Comparison of ENCODE assay signal across 1 cellular context in the genomic region with DNA sequence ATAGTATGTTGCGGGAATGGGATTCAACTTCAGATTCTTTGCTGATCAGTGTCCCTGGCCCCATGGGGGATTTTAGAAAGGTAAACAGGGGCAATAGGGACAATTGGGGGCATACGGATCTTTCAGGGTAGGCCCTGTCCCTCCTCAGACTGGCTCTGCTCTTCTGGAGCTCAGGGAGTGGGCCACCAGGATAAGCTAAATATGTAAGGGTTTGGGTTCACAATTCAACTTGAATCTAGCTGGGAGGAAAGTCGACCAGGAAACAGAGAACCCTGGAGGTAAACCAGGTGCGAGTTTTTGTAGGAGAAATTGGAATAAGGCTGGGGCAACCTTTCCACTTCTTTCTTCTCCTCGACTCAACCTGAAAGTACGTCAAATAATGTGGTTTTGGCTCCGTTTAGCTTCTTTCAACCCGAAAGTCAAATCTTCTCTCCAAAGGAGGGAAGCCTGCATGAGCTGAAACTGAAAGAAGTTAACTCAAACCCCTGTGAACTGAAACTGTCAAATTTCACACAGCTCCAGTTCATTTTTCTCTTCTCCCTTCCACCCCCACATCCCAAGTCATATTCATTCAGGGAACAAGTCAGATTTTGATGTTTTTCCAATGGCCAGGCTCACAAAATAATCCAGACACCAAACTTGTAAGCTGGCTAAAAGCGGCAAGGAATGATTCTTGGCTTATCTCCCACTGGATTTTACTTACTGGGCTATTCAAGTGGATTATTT.
TF ChIP-seq lines count a peak whose summit lies in the region.

No MANE protein-coding gene starts in this region.

TF ChIP-seq in GM12878, 131 proteins besides CTCF, POLR2A, EP300 and RAD21 (continued from another document and continues in another):
- TF ChIP-seq, protein P1, sequence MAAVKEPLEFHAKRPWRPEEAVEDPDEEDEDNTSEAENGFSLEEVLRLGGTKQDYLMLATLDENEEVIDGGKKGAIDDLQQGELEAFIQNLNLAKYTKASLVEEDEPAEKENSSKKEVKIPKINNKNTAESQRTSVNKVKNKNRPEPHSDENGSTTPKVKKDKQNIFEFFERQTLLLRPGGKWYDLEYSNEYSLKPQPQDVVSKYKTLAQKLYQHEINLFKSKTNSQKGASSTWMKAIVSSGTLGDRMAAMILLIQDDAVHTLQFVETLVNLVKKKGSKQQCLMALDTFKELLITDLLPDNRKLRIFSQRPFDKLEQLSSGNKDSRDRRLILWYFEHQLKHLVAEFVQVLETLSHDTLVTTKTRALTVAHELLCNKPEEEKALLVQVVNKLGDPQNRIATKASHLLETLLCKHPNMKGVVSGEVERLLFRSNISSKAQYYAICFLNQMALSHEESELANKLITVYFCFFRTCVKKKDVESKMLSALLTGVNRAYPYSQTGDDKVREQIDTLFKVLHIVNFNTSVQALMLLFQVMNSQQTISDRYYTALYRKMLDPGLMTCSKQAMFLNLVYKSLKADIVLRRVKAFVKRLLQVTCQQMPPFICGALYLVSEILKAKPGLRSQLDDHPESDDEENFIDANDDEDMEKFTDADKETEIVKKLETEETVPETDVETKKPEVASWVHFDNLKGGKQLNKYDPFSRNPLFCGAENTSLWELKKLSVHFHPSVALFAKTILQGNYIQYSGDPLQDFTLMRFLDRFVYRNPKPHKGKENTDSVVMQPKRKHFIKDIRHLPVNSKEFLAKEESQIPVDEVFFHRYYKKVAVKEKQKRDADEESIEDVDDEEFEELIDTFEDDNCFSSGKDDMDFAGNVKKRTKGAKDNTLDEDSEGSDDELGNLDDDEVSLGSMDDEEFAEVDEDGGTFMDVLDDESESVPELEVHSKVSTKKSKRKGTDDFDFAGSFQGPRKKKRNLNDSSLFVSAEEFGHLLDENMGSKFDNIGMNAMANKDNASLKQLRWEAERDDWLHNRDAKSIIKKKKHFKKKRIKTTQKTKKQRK (IDR thresholded peaks at IDR 0.05; ENCODE audit: low read depth, low read length), result no peak
- peak; percentile 42; the same call in 1 of the 2 replicates for TF ChIP-seq JUND (IDR thresholded peaks at IDR 0.05; ENCODE audit: low read depth, low read length)
- TF ChIP-seq GABPA (IDR thresholded peaks at IDR 0.05; ENCODE audit: low read depth), result peak; percentile 53
- TF ChIP-seq PAX5 (IDR thresholded peaks at IDR 0.05; ENCODE audit: borderline replicate concordance, low read depth, low read length), result peak; percentile 84; the same call in 1 of the 2 replicates
- TF ChIP-seq HDAC6 (IDR thresholded peaks at IDR 0.05; ENCODE audit: unreplicated experiment), result no peak
- no peak for TF ChIP-seq NR2C2 (IDR thresholded peaks at IDR 0.05; ENCODE audit: borderline replicate concordance, control insufficient read depth, insufficient read length, low read depth)
- TF ChIP-seq TARDBP (IDR thresholded peaks at IDR 0.05; ENCODE audit: borderline replicate concordance), result no peak
- TF ChIP-seq RFX5 (IDR thresholded peaks at IDR 0.05; ENCODE audit: low read depth, low read length), result no peak
- TF ChIP-seq CHD1 (IDR thresholded peaks at IDR 0.05; ENCODE audit: low read depth, low read length), result no peak
- TF ChIP-seq, protein P2, sequence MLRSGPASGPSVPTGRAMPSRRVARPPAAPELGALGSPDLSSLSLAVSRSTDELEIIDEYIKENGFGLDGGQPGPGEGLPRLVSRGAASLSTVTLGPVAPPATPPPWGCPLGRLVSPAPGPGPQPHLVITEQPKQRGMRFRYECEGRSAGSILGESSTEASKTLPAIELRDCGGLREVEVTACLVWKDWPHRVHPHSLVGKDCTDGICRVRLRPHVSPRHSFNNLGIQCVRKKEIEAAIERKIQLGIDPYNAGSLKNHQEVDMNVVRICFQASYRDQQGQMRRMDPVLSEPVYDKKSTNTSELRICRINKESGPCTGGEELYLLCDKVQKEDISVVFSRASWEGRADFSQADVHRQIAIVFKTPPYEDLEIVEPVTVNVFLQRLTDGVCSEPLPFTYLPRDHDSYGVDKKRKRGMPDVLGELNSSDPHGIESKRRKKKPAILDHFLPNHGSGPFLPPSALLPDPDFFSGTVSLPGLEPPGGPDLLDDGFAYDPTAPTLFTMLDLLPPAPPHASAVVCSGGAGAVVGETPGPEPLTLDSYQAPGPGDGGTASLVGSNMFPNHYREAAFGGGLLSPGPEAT (IDR thresholded peaks at IDR 0.05; ENCODE audit: low read depth), result peak; percentile 99
- TF ChIP-seq, protein P3, sequence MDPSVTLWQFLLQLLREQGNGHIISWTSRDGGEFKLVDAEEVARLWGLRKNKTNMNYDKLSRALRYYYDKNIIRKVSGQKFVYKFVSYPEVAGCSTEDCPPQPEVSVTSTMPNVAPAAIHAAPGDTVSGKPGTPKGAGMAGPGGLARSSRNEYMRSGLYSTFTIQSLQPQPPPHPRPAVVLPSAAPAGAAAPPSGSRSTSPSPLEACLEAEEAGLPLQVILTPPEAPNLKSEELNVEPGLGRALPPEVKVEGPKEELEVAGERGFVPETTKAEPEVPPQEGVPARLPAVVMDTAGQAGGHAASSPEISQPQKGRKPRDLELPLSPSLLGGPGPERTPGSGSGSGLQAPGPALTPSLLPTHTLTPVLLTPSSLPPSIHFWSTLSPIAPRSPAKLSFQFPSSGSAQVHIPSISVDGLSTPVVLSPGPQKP (IDR thresholded peaks at IDR 0.05; ENCODE audit: low read depth, low read length), result no peak
- TF ChIP-seq POU2F2 (IDR thresholded peaks at IDR 0.05; ENCODE audit: borderline replicate concordance, low read depth, low read length), result peak; percentile 61; the same call in 2 of the 3 replicates
- TF ChIP-seq, protein P4, sequence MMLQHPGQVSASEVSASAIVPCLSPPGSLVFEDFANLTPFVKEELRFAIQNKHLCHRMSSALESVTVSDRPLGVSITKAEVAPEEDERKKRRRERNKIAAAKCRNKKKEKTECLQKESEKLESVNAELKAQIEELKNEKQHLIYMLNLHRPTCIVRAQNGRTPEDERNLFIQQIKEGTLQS (IDR thresholded peaks at IDR 0.05; ENCODE audit: borderline replicate concordance, extremely low read depth, low read depth, low read length), result no peak
- no peak for TF ChIP-seq HCFC1 (IDR thresholded peaks at IDR 0.05; ENCODE audit: low read length)
- TF ChIP-seq HDGF (IDR thresholded peaks at IDR 0.05), result no peak
- peak in 1 of 2 experiments; percentile 50; a peak in 1 of 4 replicates for TF ChIP-seq ETV6 (conservative IDR thresholded peaks at IDR 0.05 in 1 of 2, IDR thresholded peaks at IDR 0.05 in 1 of 2; ENCODE audit: borderline replicate concordance in 1 of 2, low read depth in 1 of 2)
- TF ChIP-seq ZBED1 (IDR thresholded peaks at IDR 0.05; ENCODE audit: borderline replicate concordance), result peak; percentile 87
- no peak for TF ChIP-seq RB1 (IDR thresholded peaks at IDR 0.05; ENCODE audit: borderline replicate concordance)
- no peak for TF ChIP-seq ESRRA (IDR thresholded peaks at IDR 0.05; ENCODE audit: low read length)
- TF ChIP-seq TCF12 (IDR thresholded peaks at IDR 0.05; ENCODE audit: low read depth, low read length), result peak; percentile 74
- TF ChIP-seq CREM (IDR thresholded peaks at IDR 0.05; ENCODE audit: low read depth), result peak; percentile 84
- TF ChIP-seq NFXL1 (IDR thresholded peaks at IDR 0.05; ENCODE audit: borderline replicate concordance), result no peak
- TF ChIP-seq, protein P5, sequence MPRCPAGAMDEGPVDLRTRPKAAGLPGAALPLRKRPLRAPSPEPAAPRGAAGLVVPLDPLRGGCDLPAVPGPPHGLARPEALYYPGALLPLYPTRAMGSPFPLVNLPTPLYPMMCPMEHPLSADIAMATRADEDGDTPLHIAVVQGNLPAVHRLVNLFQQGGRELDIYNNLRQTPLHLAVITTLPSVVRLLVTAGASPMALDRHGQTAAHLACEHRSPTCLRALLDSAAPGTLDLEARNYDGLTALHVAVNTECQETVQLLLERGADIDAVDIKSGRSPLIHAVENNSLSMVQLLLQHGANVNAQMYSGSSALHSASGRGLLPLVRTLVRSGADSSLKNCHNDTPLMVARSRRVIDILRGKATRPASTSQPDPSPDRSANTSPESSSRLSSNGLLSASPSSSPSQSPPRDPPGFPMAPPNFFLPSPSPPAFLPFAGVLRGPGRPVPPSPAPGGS (IDR thresholded peaks at IDR 0.05; ENCODE audit: borderline replicate concordance, insufficient read depth, low read depth, low read length, poor library complexity, severe bottlenecking), result peak; percentile 81
- TF ChIP-seq, protein P6, sequence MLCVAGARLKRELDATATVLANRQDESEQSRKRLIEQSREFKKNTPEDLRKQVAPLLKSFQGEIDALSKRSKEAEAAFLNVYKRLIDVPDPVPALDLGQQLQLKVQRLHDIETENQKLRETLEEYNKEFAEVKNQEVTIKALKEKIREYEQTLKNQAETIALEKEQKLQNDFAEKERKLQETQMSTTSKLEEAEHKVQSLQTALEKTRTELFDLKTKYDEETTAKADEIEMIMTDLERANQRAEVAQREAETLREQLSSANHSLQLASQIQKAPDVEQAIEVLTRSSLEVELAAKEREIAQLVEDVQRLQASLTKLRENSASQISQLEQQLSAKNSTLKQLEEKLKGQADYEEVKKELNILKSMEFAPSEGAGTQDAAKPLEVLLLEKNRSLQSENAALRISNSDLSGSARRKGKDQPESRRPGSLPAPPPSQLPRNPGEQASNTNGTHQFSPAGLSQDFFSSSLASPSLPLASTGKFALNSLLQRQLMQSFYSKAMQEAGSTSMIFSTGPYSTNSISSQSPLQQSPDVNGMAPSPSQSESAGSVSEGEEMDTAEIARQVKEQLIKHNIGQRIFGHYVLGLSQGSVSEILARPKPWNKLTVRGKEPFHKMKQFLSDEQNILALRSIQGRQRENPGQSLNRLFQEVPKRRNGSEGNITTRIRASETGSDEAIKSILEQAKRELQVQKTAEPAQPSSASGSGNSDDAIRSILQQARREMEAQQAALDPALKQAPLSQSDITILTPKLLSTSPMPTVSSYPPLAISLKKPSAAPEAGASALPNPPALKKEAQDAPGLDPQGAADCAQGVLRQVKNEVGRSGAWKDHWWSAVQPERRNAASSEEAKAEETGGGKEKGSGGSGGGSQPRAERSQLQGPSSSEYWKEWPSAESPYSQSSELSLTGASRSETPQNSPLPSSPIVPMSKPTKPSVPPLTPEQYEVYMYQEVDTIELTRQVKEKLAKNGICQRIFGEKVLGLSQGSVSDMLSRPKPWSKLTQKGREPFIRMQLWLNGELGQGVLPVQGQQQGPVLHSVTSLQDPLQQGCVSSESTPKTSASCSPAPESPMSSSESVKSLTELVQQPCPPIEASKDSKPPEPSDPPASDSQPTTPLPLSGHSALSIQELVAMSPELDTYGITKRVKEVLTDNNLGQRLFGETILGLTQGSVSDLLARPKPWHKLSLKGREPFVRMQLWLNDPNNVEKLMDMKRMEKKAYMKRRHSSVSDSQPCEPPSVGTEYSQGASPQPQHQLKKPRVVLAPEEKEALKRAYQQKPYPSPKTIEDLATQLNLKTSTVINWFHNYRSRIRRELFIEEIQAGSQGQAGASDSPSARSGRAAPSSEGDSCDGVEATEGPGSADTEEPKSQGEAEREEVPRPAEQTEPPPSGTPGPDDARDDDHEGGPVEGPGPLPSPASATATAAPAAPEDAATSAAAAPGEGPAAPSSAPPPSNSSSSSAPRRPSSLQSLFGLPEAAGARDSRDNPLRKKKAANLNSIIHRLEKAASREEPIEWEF (IDR thresholded peaks at IDR 0.05; ENCODE audit: insufficient replicate concordance, low read depth, low read length), result peak; percentile 87
- TF ChIP-seq, protein P7, sequence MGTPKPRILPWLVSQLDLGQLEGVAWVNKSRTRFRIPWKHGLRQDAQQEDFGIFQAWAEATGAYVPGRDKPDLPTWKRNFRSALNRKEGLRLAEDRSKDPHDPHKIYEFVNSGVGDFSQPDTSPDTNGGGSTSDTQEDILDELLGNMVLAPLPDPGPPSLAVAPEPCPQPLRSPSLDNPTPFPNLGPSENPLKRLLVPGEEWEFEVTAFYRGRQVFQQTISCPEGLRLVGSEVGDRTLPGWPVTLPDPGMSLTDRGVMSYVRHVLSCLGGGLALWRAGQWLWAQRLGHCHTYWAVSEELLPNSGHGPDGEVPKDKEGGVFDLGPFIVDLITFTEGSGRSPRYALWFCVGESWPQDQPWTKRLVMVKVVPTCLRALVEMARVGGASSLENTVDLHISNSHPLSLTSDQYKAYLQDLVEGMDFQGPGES (IDR thresholded peaks at IDR 0.05), result no peak
- TF ChIP-seq, protein P8, sequence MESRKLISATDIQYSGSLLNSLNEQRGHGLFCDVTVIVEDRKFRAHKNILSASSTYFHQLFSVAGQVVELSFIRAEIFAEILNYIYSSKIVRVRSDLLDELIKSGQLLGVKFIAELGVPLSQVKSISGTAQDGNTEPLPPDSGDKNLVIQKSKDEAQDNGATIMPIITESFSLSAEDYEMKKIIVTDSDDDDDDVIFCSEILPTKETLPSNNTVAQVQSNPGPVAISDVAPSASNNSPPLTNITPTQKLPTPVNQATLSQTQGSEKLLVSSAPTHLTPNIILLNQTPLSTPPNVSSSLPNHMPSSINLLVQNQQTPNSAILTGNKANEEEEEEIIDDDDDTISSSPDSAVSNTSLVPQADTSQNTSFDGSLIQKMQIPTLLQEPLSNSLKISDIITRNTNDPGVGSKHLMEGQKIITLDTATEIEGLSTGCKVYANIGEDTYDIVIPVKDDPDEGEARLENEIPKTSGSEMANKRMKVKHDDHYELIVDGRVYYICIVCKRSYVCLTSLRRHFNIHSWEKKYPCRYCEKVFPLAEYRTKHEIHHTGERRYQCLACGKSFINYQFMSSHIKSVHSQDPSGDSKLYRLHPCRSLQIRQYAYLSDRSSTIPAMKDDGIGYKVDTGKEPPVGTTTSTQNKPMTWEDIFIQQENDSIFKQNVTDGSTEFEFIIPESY (IDR thresholded peaks at IDR 0.05), result no peak
- peak; percentile 21; the same call in 1 of the 2 replicates for TF ChIP-seq TBL1XR1 (IDR thresholded peaks at IDR 0.05; ENCODE audit: low read depth, low read length)
- TF ChIP-seq SREBF2 (IDR thresholded peaks at IDR 0.05; ENCODE audit: low read length), result no peak
- peak; percentile 60; the same call in 1 of the 2 replicates for TF ChIP-seq NBN (IDR thresholded peaks at IDR 0.05)
- no peak for TF ChIP-seq EZH2 (IDR thresholded peaks at IDR 0.05; ENCODE audit: borderline replicate concordance, control insufficient read depth, low read depth, low read length)
- peak; percentile 84 for TF ChIP-seq SMAD1 (IDR thresholded peaks at IDR 0.05; ENCODE audit: low read depth, partially characterized antibody)
- no peak for TF ChIP-seq SREBF1 (IDR thresholded peaks at IDR 0.05; ENCODE audit: low read length)
